9 cellular contexts compared by ENCODE assay signal in genomic region chr6:102677225-102677624, GRCh38.
"Had no signal": no experiment of that assay in that cellular context is flagged by ENCODE, and none has a peak within 500 bp of the region (broad histone marks: within the 10 kb centered on the region; RNA-seq: fewer than 3 reads in every experiment).

No MANE protein-coding gene starts in this region.

- H3K4me1 ChIP-seq: HAP-1 had no signal

- H3K9me3 Mint-ChIP-seq: GM23338, H9, HFFc6 had no signal

- H3K4me3 Mint-ChIP-seq: GM23338, H9, HFFc6 had no signal

- H3K27ac ChIP-seq: GM23248 had no signal

- H3K36me3 ChIP-seq: HAP-1 had no signal

- ATAC-seq: GM23338, HCT116 had no signal

- H3K4me1 Mint-ChIP-seq: GM23338, H9 had no signal

- DNase-seq: GM23248, GOT3, H7, H9, HCEC 1CT, HFFc6 had no signal

- H3K4me2 ChIP-seq: GM23338 had no signal

- H3K9me3 ChIP-seq: HAP-1 had no signal

- H3K27ac Mint-ChIP-seq: GM23338, H9, HFFc6 had no signal

- H2AFZ ChIP-seq: GM23248 had no signal

- H3K9ac ChIP-seq: GM23248 had no signal

- H3K4me3 ChIP-seq: GM23248, GM23338, HAP-1 had no signal
